1 cellular context compared by ENCODE assay signal in genomic region chr5:142281012-142281374, GRCh38.
TF ChIP-seq lines count a peak whose summit lies in the region.

No MANE protein-coding gene starts in this region.

TF ChIP-seq in K562, 482 proteins besides CTCF, POLR2A, EP300 and RAD21 (continued from another document):
- TF ChIP-seq NFIC (IDR thresholded peaks at IDR 0.05) (peak; percentile 61), BDP1 (IDR thresholded peaks at IDR 0.05; ENCODE audit: insufficient read depth, insufficient read length) (no peak)
